ENCODE assay signal across 17 cellular contexts in genomic region chr20:57003012-57003411, GRCh38.
A peak's percentile ranks its signal among the peaks of the same experiment; 100 is the strongest.
DNase-seq lines count a peak whose midpoint lies in the region; ATAC-seq and TF ChIP-seq lines count a peak whose summit lies in the region.
"Had no signal": no experiment of that assay in that cellular context is flagged by ENCODE, and none has a peak within 500 bp of the region (broad histone marks: within the 10 kb centered on the region; RNA-seq: fewer than 3 reads in every experiment).

No MANE protein-coding gene starts in this region.

- H4K5ac ChIP-seq in IMR-90 (ENCODE audit: low read depth, low read length) = no peak overlapping the region

- H3K36me3 Mint-ChIP-seq in mesothelial cell of epicardium = no peaks in the 10 kb centered on the region
- H3K36me3 Mint-ChIP-seq: CD8-positive, alpha-beta memory T cell had no signal

- in situ Hi-C loops in IMR-90 (cut with MboI; ENCODE audit: low sequenced_read_pairs) = no loop called here

- H3K4ac ChIP-seq in IMR-90 (ENCODE audit: low read depth, low read length) = no peak overlapping the region
- no peak overlapping the region for H3K4ac ChIP-seq in neuronal stem cell (ENCODE audit: low read length)

- H3K9me3 Mint-ChIP-seq in mesothelial cell of epicardium = peaks cover 10% of the 10 kb centered on the region
- H3K9me3 Mint-ChIP-seq: T-helper 2 cell treated with Interferon-gamma antibody and Interleukin-4, amounts not matched to agents 5 μg/mL and 100 μg/mL, for 36 hours had no signal

- H3K4me3 ChIP-seq in IMR-90 (ENCODE audit: insufficient read depth, low read depth, low read length) (no peak overlapping the region), OCI-LY7 (ENCODE audit: low read depth, low read length, poor library complexity, severe bottlenecking) (no peak overlapping the region), neuronal stem cell (ENCODE audit: low read length in 2 of 2) (no peak overlapping the region)
- H3K4me3 ChIP-seq: GM12878, GM23248 had no signal

- H2AK5ac ChIP-seq in IMR-90 (ENCODE audit: low read depth, low read length) (no peak overlapping the region), neuronal stem cell (ENCODE audit: low read depth, low read length) (no peak overlapping the region)

- WGBS in IMR-90 (ENCODE audit: extremely low coverage in 2 of 2, insufficient read length in 1 of 2), 2 experiments = 29% methylated on average over 2 of the region's 7 CpGs; no CpG with 5 or more reads in 1 of the 2 experiments
- WGBS in neuronal stem cell (ENCODE audit: extremely low coverage in 2 of 2, insufficient read length in 2 of 2, insufficient replicate concordance in 1 of 2), 2 donors = no CpG with 5 or more reads among the region's 7 CpGs

- H3K23ac ChIP-seq in IMR-90 (ENCODE audit: low read depth, low read length) (no peak overlapping the region), neuronal stem cell (ENCODE audit: low read depth, low read length, poor library complexity) (no peak overlapping the region)

- H2BK20ac ChIP-seq in IMR-90 (ENCODE audit: low read depth, low read length) = no peak overlapping the region

- H4K20me1 ChIP-seq in IMR-90 (ENCODE audit: insufficient read depth, low read length) = no peaks in the 10 kb centered on the region
- no peaks in the 10 kb centered on the region for H4K20me1 ChIP-seq in OCI-LY7 (ENCODE audit: insufficient read depth, low read length)

- H3K36me3 ChIP-seq in IMR-90 (ENCODE audit: control insufficient read depth, insufficient read depth, low read length) (no peaks in the 10 kb centered on the region), OCI-LY7 (ENCODE audit: insufficient read depth, low read length) (no peaks in the 10 kb centered on the region), neuronal stem cell (replicated peaks in 1 of 2; ENCODE audit: control insufficient read depth in 2 of 2, insufficient read depth in 2 of 2, low read length in 2 of 2) (no peaks in the 10 kb centered on the region)
- H3K36me3 ChIP-seq: BE2C had no signal

- CTCF ChIA-PET in IMR-90 (lab: Yijun Ruan, JAX) = no interaction called here
- CTCF ChIA-PET in OCI-LY7 (lab: Charles Lee; ENCODE audit: unreplicated experiment) = no interaction called here

- no peak overlapping the region for H3K9ac ChIP-seq in IMR-90 (ENCODE audit: low read depth, low read length)
- H3K9ac ChIP-seq in neuronal stem cell (ENCODE audit: low read depth, low read length, poor library complexity) = no peak overlapping the region
- H3K9ac ChIP-seq: GM23248 had no signal

- BruUV-seq in IMR-90 (replicated peaks; lab: Mats Ljungman, UMichigan) (no TSS peak), OCI-LY7 (replicated peaks; lab: Mats Ljungman, UMichigan) (no TSS peak)

- TF ChIP-seq CTCF in IMR-90 (conservative IDR thresholded peaks at IDR 0.05; ENCODE audit: low read depth, low read length) (no peak), OCI-LY7 (conservative IDR thresholded peaks at IDR 0.05; ENCODE audit: low read length) (no peak), mesothelial cell of epicardium (IDR thresholded peaks at IDR 0.05; ENCODE audit: unreplicated experiment) (no peak)

- no peaks in the 10 kb centered on the region for H3K9me1 ChIP-seq in IMR-90 (ENCODE audit: insufficient read depth, low read length)

- H2BK12ac ChIP-seq in neuronal stem cell (ENCODE audit: low read length) = no peak overlapping the region

- H3K79me1 ChIP-seq in IMR-90 (ENCODE audit: low read depth in 1 of 2, low read length in 2 of 2) (no peaks in the 10 kb centered on the region), neuronal stem cell (ENCODE audit: low read depth, low read length) (no peaks in the 10 kb centered on the region)

- POLR2A ChIA-PET in IMR-90 (lab: Charles Lee; ENCODE audit: unreplicated experiment) = no interaction called here
- POLR2A ChIA-PET in OCI-LY7 (lab: Charles Lee) = no interaction called here

- no peaks in the 10 kb centered on the region for H3K9me2 ChIP-seq in OCI-LY7 (ENCODE audit: insufficient read depth, low read length)

- H2BK120ac ChIP-seq in IMR-90 (ENCODE audit: low read depth, low read length) = no peak overlapping the region
- H2BK120ac ChIP-seq in neuronal stem cell (ENCODE audit: low read depth, low read length) = no peak overlapping the region

- H4K8ac ChIP-seq in IMR-90 (ENCODE audit: low read depth in 2 of 2, low read length in 2 of 2) = no peak overlapping the region
- no peak overlapping the region for H4K8ac ChIP-seq in neuronal stem cell (ENCODE audit: low read depth, low read length)

- H3K27me3 ChIP-seq in IMR-90 (ENCODE audit: control insufficient read depth, insufficient read depth, low read length) (no peaks in the 10 kb centered on the region; the same call in 1 of the 2 replicates), neuronal stem cell (ENCODE audit: control insufficient read depth in 3 of 3, insufficient read depth in 3 of 3, low read depth in 1 of 3, low read length in 3 of 3) (peaks cover 0 to 10% (median 2%) of the 10 kb centered on the region in 3 experiments)
- H3K27me3 ChIP-seq: BE2C had no signal

- H2BK15ac ChIP-seq in IMR-90 (ENCODE audit: low read depth, low read length) (no peak overlapping the region), neuronal stem cell (ENCODE audit: low read length) (no peak overlapping the region)

- H3K56ac ChIP-seq in IMR-90 (ENCODE audit: extremely low read depth, insufficient read depth, low read length) = no peak overlapping the region

- dilution Hi-C loops in IMR-90 (cut with HindIII; ENCODE audit: low sequenced_read_pairs, unreplicated experiment) = no loop called here

- H3K79me2 ChIP-seq in OCI-LY7 (ENCODE audit: insufficient read depth, low read depth, low read length) = no peaks in the 10 kb centered on the region

- no peak overlapping the region for H3K4me3 Mint-ChIP-seq in mesothelial cell of epicardium
- H3K4me3 Mint-ChIP-seq: CD8-positive, alpha-beta memory T cell; T-helper 2 cell treated with Interferon-gamma antibody and Interleukin-4, amounts not matched to agents 5 μg/mL and 100 μg/mL, for 36 hours had no signal

- TF ChIP-seq RAD21 in IMR-90 (IDR thresholded peaks at IDR 0.05; ENCODE audit: low read length) = no peak

- no peaks in the 10 kb centered on the region for H3K4me1 ChIP-seq in IMR-90 (ENCODE audit: control insufficient read depth, insufficient read depth, low read length)
- H3K4me1 ChIP-seq in OCI-LY7 (ENCODE audit: insufficient read depth, low read length, poor library complexity, severe bottlenecking) = peaks cover 21% of the 10 kb centered on the region
- H3K4me1 ChIP-seq in neuronal stem cell (ENCODE audit: control insufficient read depth in 2 of 2, insufficient read depth in 1 of 2, low read depth in 1 of 2, low read length in 2 of 2) = peaks cover 0 to 8% of the 10 kb centered on the region in 2 donors
- H3K4me1 ChIP-seq: BE2C had no signal

- peak; percentile 73 for DNase-seq in ELF-1 (ENCODE audit: low read depth, low spot score)
- no peak for DNase-seq in IMR-90
- DNase-seq in OCI-LY7 (ENCODE audit: low spot score) = peak; percentile 72
- DNase-seq in neuronal stem cell (ENCODE audit: low spot score) = no peak
- DNase-seq in mesothelial cell of epicardium (ENCODE audit: low spot score in 2 of 2, unreplicated experiment in 2 of 2) = no peak
- DNase-seq in activated CD8-positive, alpha-beta memory T cell treated with anti-CD3 and anti-CD28 coated beads, Interleukin-2, amount 50 U/mL, for 48 hours = no peak
- DNase-seq: BE2C; CD8-positive, alpha-beta memory T cell; GM23248; NCI-H1092 treated with DMSO at 0.1 percent for 48 hours; NCI-H1694; NCI-H2107; NCI-H446 treated with DMSO at 0.1 percent for 48 hours; NCI-H774 had no signal

- no peak overlapping the region for H3K18ac ChIP-seq in IMR-90 (ENCODE audit: low read depth, low read length)
- H3K18ac ChIP-seq in neuronal stem cell (ENCODE audit: low read length) = peak overlapping the region; percentile 18

- no peak overlapping the region for H3K27ac Mint-ChIP-seq in mesothelial cell of epicardium
- H3K27ac Mint-ChIP-seq: CD8-positive, alpha-beta memory T cell; T-helper 2 cell treated with Interferon-gamma antibody and Interleukin-4, amounts not matched to agents 5 μg/mL and 100 μg/mL, for 36 hours had no signal

- H3K4me2 ChIP-seq in IMR-90 (ENCODE audit: low read depth, low read length) (no peak overlapping the region), OCI-LY7 (ENCODE audit: low read length) (peak overlapping the region; percentile 39; the same call in 1 of the 2 replicates), neuronal stem cell (ENCODE audit: insufficient read depth, low read length, poor library complexity, severe bottlenecking) (no peak overlapping the region)

- TF ChIP-seq POLR2A in IMR-90 (IDR thresholded peaks at IDR 0.05; ENCODE audit: low read depth, low read length) = no peak

- no peak overlapping the region for H2AK9ac ChIP-seq in IMR-90 (replicated peaks; ENCODE audit: low read depth, low read length, poor library complexity)

- no peak overlapping the region for H3K14ac ChIP-seq in IMR-90 (replicated peaks; ENCODE audit: low read depth, low read length)
- no peak overlapping the region for H3K14ac ChIP-seq in neuronal stem cell (ENCODE audit: low read length)

- peaks cover 33% of the 10 kb centered on the region for H3K4me1 Mint-ChIP-seq in mesothelial cell of epicardium
- H3K4me1 Mint-ChIP-seq: CD8-positive, alpha-beta memory T cell had no signal

- H2BK5ac ChIP-seq in IMR-90 (ENCODE audit: low read depth, low read length, poor library complexity, severe bottlenecking) = no peak overlapping the region
- no peak overlapping the region for H2BK5ac ChIP-seq in neuronal stem cell (ENCODE audit: low read length)

- H2AFZ ChIP-seq in IMR-90 (replicated peaks; ENCODE audit: low read length, poor library complexity) (peak overlapping the region; percentile 49), OCI-LY7 (ENCODE audit: low read length) (no peak overlapping the region), neuronal stem cell (ENCODE audit: low read length) (no peak overlapping the region)
- H2AFZ ChIP-seq: GM23248 had no signal

- intact Hi-C loops in IMR-90 (cut with micrococcal nuclease) = no loop called here
- intact Hi-C loops in OCI-LY7 (cut with micrococcal nuclease; ENCODE audit: unreplicated experiment) = no loop called here

- H3K9me3 ChIP-seq in IMR-90 (ENCODE audit: control insufficient read depth, insufficient read depth, low read length) = peaks cover 7% of the 10 kb centered on the region; the same call in 1 of the 2 replicates
- H3K9me3 ChIP-seq in OCI-LY7 (ENCODE audit: low read length) = peaks cover 13% of the 10 kb centered on the region; the same call in 1 of the 2 replicates
- H3K9me3 ChIP-seq in neuronal stem cell (replicated peaks in 1 of 2; ENCODE audit: control insufficient read depth in 2 of 2, insufficient read depth in 1 of 2, low read depth in 1 of 2, low read length in 2 of 2) = peaks cover 0 to 4% of the 10 kb centered on the region in 2 donors
- H3K9me3 ChIP-seq: BE2C had no signal

- H4K91ac ChIP-seq in IMR-90 (ENCODE audit: insufficient read depth, low read depth, low read length) = no peak overlapping the region
- no peak overlapping the region for H4K91ac ChIP-seq in neuronal stem cell (ENCODE audit: low read depth, low read length, poor library complexity)

- H3K27ac ChIP-seq in IMR-90 (ENCODE audit: insufficient read depth, low read length) = no peak overlapping the region
- H3K27ac ChIP-seq in OCI-LY7 (ENCODE audit: low read depth, low read length, poor library complexity, severe bottlenecking) = no peak overlapping the region
- no peak overlapping the region for H3K27ac ChIP-seq in neuronal stem cell (replicated peaks; ENCODE audit: low read length)
- H3K27ac ChIP-seq: GM23248 had no signal

- no peaks in the 10 kb centered on the region for H3K27me3 Mint-ChIP-seq in mesothelial cell of epicardium (ENCODE audit: low read depth)

- no peak for ATAC-seq in IMR-90 (ENCODE audit: low read depth)
- no peak for ATAC-seq in GM19328 (IDR thresholded peaks at IDR 0.05; ENCODE audit: unreplicated experiment)
- ATAC-seq: GM12878 had no signal

Comparison
In these comparisons a context has a peak if more than half of its experiments do, and no peak if none do; other contexts are left out.
1. DNase-seq: peak in ELF-1 (single experiment) and OCI-LY7 (single experiment); none in IMR-90 (single experiment), neuronal stem cell (single experiment), mesothelial cell of epicardium (0 of 2) and activated CD8-positive, alpha-beta memory T cell treated with anti-CD3 and anti-CD28 coated beads, Interleukin-2, amount 50 U/mL, for 48 hours (single experiment).